Comparison of ENCODE assay signal across 27 cellular contexts in genomic region chr18:8097942-8098341, GRCh38.
A peak's percentile ranks its signal among the peaks of the same experiment; 100 is the strongest.
DNase-seq lines count a peak whose midpoint lies in the region; ATAC-seq and FAIRE-seq lines count a peak whose summit lies in the region.
"Had no signal": no experiment of that assay in that cellular context is flagged by ENCODE, and none has a peak within 500 bp of the region (broad histone marks: within the 10 kb centered on the region; RNA-seq: fewer than 3 reads in every experiment).

No MANE protein-coding gene starts in this region.

- no peak overlapping the region for H3K4me3 ChIP-seq in right cardiac atrium (ENCODE audit: low read length)
- H3K4me3 ChIP-seq: K562, PC-9, SJCRH30 had no signal

- intact Hi-C loops in right cardiac atrium (cut with DNase I): no loop called here

- WGBS in right cardiac atrium: 0% methylated on average over 1 of the region's 1 CpG

- no peaks in the 10 kb centered on the region for H3K9me3 ChIP-seq in right cardiac atrium (ENCODE audit: control insufficient read depth, low read length)
- H3K9me3 ChIP-seq: SJCRH30 had no signal

- ATAC-seq in GM18907 (IDR thresholded peaks at IDR 0.05; ENCODE audit: unreplicated experiment) (no peak), right cardiac atrium (no peak)
- ATAC-seq in activated CD4-positive, CD25-positive, alpha-beta regulatory T cell treated with anti-CD3 and anti-CD28 coated beads, Interleukin-2, amount 50 U/mL, for 24 hours: no peak
- ATAC-seq: CD8-positive, alpha-beta T cell; K562; Right ventricle myocardium inferior; SK-N-SH treated with all-trans-retinoic acid at 6 μM for 48 hours; T-helper 17 cell had no signal

- no peak overlapping the region for H3K27ac ChIP-seq in right cardiac atrium (ENCODE audit: low read length)
- H3K27ac ChIP-seq: C4-2B, PC-9, SJCRH30 had no signal

- peak; percentile 27 for FAIRE-seq in islet of Langerhans (lab: Jason Lieb, UNC)
- FAIRE-seq: GM18507, H54, HTR-8/SVneo, K562 had no signal

- H3K27me3 ChIP-seq in right cardiac atrium (ENCODE audit: control insufficient read depth, insufficient read depth): no peaks in the 10 kb centered on the region
- H3K27me3 ChIP-seq: SJCRH30 had no signal

- peak; percentile 38 for DNase-seq in NCI-H345 (lab: John Stamatoyannopoulos, UW)
- no peak for DNase-seq in NCI-H345 treated with DMSO at 0.1 percent for 48 hours (lab: John Stamatoyannopoulos, UW; ENCODE audit: unreplicated experiment)
- DNase-seq in NCI-H1436 (lab: John Stamatoyannopoulos, UW): peak; percentile 46
- DNase-seq in NCI-H510A (lab: John Stamatoyannopoulos, UW): peak; percentile 12
- DNase-seq in right cardiac atrium: no peak
- DNase-seq: CD8-positive, alpha-beta T cell; DMS 273 treated with DMSO at 0.1 percent for 48 hours; Kasumi-1; NCI-H1092 treated with DMSO at 0.1 percent for 48 hours; NCI-H187; NCI-H2171 treated with DMSO at 0.1 percent for 48 hours; NCI-H446; NCI-H526 treated with DMSO at 0.1 percent for 48 hours; NK-92 treated with Interleukin-12 subunit alpha and Interleukin-12 subunit beta, amount 100 ng/mL, for 24 hours; PC-9; SJCRH30; T-helper 17 cell had no signal

- H3K4me1 ChIP-seq in right cardiac atrium (ENCODE audit: control insufficient read depth, insufficient read depth, low read length): no peaks in the 10 kb centered on the region
- H3K4me1 ChIP-seq: SJCRH30 had no signal

Comparison
In these comparisons a context has a peak if more than half of its experiments do, and no peak if none do; other contexts are left out.
1. DNase-seq: peak in NCI-H345 (single experiment), NCI-H1436 (single experiment) and NCI-H510A (single experiment); none in NCI-H345 treated with DMSO at 0.1 percent for 48 hours (single experiment) and right cardiac atrium (0 of 3).